12 cellular contexts compared by ENCODE assay signal in the genomic region with DNA sequence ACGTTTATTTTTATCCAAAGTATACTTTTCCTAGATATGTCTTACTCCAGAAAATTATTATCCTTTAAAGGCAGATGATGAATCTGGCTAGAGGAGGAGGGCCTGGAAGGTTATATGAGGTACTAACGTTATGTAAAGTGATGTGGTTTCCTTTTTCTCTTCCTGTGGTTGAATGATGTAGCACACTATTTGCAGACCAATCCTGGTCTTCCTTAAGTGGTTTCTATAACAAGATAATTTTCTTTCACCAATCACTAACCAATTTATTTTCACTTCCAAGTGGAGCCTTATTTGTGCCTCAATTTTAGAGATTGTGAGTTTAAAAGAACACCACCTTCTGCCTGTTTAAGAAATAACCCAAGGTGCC.
DNase-seq lines count a peak whose midpoint lies in the region; ATAC-seq, FAIRE-seq and TF ChIP-seq lines count a peak whose summit lies in the region.
"Had no signal": no experiment of that assay in that cellular context is flagged by ENCODE, and none has a peak within 500 bp of the region (broad histone marks: within the 10 kb centered on the region; RNA-seq: fewer than 3 reads in every experiment).

No MANE protein-coding gene starts in this region.

- H3K36me3 ChIP-seq in small intestine (ENCODE audit: control insufficient read depth in 2 of 2, insufficient read depth in 2 of 2, low read length in 2 of 2), result no peaks in the 10 kb centered on the region

- H3K36me3 Mint-ChIP-seq in activated naive CD8-positive, alpha-beta T cell, result no peaks in the 10 kb centered on the region
- H3K36me3 Mint-ChIP-seq in HFFc6 (ENCODE audit: low read depth), result no peaks in the 10 kb centered on the region
- H3K36me3 Mint-ChIP-seq: T-cell had no signal

- TF ChIP-seq CTCF in GM10248 (IDR thresholded peaks at IDR 0.05; ENCODE audit: control extremely low read depth, extremely low read depth, low read depth, missing control alignments) (no peak), HFFc6 (IDR thresholded peaks at IDR 0.05) (no peak)

- CTCF ChIA-PET in GM10248 (lab: Yijun Ruan, JAX), result no interaction called here

- H3K4me3 ChIP-seq in small intestine (ENCODE audit: low read depth in 1 of 2, low read length in 2 of 2), result no peak overlapping the region
- H3K4me3 ChIP-seq: skin epidermis had no signal

- H3K27ac ChIP-seq in small intestine (ENCODE audit: low read depth in 1 of 2, low read length in 1 of 2), result no peak overlapping the region

- intact Hi-C loops in posterior vena cava (cut with DNase I), result no loop called here

- H3K27me3 ChIP-seq in small intestine (ENCODE audit: control insufficient read depth in 2 of 2, insufficient read depth in 2 of 2, low read length in 2 of 2), result no peaks in the 10 kb centered on the region

- H3K27ac Mint-ChIP-seq in activated naive CD8-positive, alpha-beta T cell, result peak overlapping the region; percentile 8
- no peak overlapping the region for H3K27ac Mint-ChIP-seq in HFFc6

- H3K9me3 ChIP-seq in small intestine (ENCODE audit: control insufficient read depth, low read depth), result no peaks in the 10 kb centered on the region

- ATAC-seq in GM21423 (IDR thresholded peaks at IDR 0.05; ENCODE audit: unreplicated experiment) (peak; percentile 52), HG03457 (IDR thresholded peaks at IDR 0.05; ENCODE audit: unreplicated experiment) (peak; percentile 59)

- H3K4me3 Mint-ChIP-seq in activated naive CD8-positive, alpha-beta T cell, result no peak overlapping the region
- H3K4me3 Mint-ChIP-seq in HFFc6, result no peak overlapping the region
- H3K4me3 Mint-ChIP-seq: T-cell had no signal

- no peak for FAIRE-seq in small intestine (lab: Jason Lieb, UNC)
- FAIRE-seq: endothelial cell of umbilical vein, G401.6 had no signal

- peak; percentile 22 for DNase-seq in GM10248 (ENCODE audit: extremely low spot score)
- DNase-seq in HFFc6, result no peak
- no peak for DNase-seq in posterior vena cava (ENCODE audit: low spot score)
- DNase-seq in T-helper 9 cell, result no peak
- no peak for DNase-seq in small intestine
- DNase-seq: T-cell had no signal

- POLR2A ChIA-PET in GM10248 (lab: Yijun Ruan, JAX), result no interaction called here

- no peaks in the 10 kb centered on the region for H3K4me1 ChIP-seq in small intestine (ENCODE audit: control insufficient read depth in 2 of 2, insufficient read depth in 1 of 2, low read depth in 1 of 2, low read length in 1 of 2)

- peaks cover 2% of the 10 kb centered on the region for H3K27me3 Mint-ChIP-seq in activated naive CD8-positive, alpha-beta T cell
- H3K27me3 Mint-ChIP-seq in HFFc6 (ENCODE audit: insufficient read depth), result peaks cover 4% of the 10 kb centered on the region
- H3K27me3 Mint-ChIP-seq: T-cell had no signal

- no peaks in the 10 kb centered on the region for H3K9me3 Mint-ChIP-seq in activated naive CD8-positive, alpha-beta T cell (ENCODE audit: low read depth)
- H3K9me3 Mint-ChIP-seq in HFFc6, result peaks cover 4% of the 10 kb centered on the region; the same call in 1 of the 2 replicates
- H3K9me3 Mint-ChIP-seq: T-cell had no signal

- H3K4me1 Mint-ChIP-seq in activated naive CD8-positive, alpha-beta T cell (ENCODE audit: low read depth), result peaks cover 21% of the 10 kb centered on the region
- no peaks in the 10 kb centered on the region for H3K4me1 Mint-ChIP-seq in HFFc6 (ENCODE audit: low read depth)

- WGBS in small intestine, 3 donors, result 46 to 72% (median 70%) methylated on average over 2 of the region's 2 CpGs
